Comparison of ENCODE assay signal across 8 cellular contexts in genomic region chrX:47068720-47069119, GRCh38. TPM values are rescaled to one million over a fixed set of nuclear protein-coding genes. Genes with fewer than 3 reads are reported as not detected.
"Had no signal": no experiment of that assay in that cellular context is flagged by ENCODE, and none has a peak within 500 bp of the region (broad histone marks: within the 10 kb centered on the region; RNA-seq: fewer than 3 reads in every experiment).

No MANE protein-coding gene starts in this region.

- H3K9ac ChIP-seq: KMS-11 had no signal

- H3K27ac ChIP-seq: HL-60, KMS-11 had no signal

- ATAC-seq: K562 had no signal

- H3K4me2 ChIP-seq: KMS-11 had no signal

- H3K4me3 Mint-ChIP-seq: IgD-negative memory B cell had no signal

- H3K27me3 Mint-ChIP-seq: IgD-negative memory B cell had no signal

- DNase-seq: IMR-90, KG1 had no signal

- H3K27ac Mint-ChIP-seq: IgD-negative memory B cell had no signal

- FAIRE-seq: HTR-8/SVneo, K562 had no signal

- H3K4me3 ChIP-seq: K562 had no signal

- H3K4me1 Mint-ChIP-seq: IgD-negative memory B cell had no signal

RNA-seq across cellular contexts. Expression of gene RGN, which starts 9.5 kb away (rescaled TPM):
- total RNA-seq: HT1080, K562 had no signal
- polyA plus RNA-seq: IgD-negative memory B cell, K562 had no signal
